33 cellular contexts compared by ENCODE assay signal in genomic region chr7:109945820-109946518, GRCh38.
"Had no signal": no experiment of that assay in that cellular context is flagged by ENCODE, and none has a peak within 500 bp of the region (broad histone marks: within the 10 kb centered on the region; RNA-seq: fewer than 3 reads in every experiment).

No MANE protein-coding gene starts in this region.

- FAIRE-seq: frontal cortex had no signal

- H3K27me3 Mint-ChIP-seq: activated CD4-positive, alpha-beta memory T cell treated with anti-CD3 and anti-CD28 coated beads, Interleukin-2, amount 10 ng/mL, durations not matched to agents 7 days and 5 days; activated CD4-positive, alpha-beta T cell treated with anti-CD3 and anti-CD28 coated beads, Interleukin-2, amount 10 ng/mL, durations not matched to agents 7 days and 5 days; activated naive CD4-positive, alpha-beta T cell treated with anti-CD3 and anti-CD28 coated beads, Interleukin-2, amount 10 ng/mL, durations not matched to agents 7 days and 5 days; activated naive CD8-positive, alpha-beta T cell treated with anti-CD3 and anti-CD28 coated beads, Interleukin-2, amount 10 ng/mL, durations not matched to agents 7 days and 5 days; activated T-cell treated with anti-CD3 and anti-CD28 coated beads, Interleukin-2, amount 50 U/mL, for 24 hours; brain; T-helper 17 cell had no signal

- H3K9me3 Mint-ChIP-seq: activated CD4-positive, alpha-beta memory T cell treated with anti-CD3 and anti-CD28 coated beads, Interleukin-2, amount 10 ng/mL, durations not matched to agents 7 days and 5 days; activated CD4-positive, alpha-beta T cell treated with anti-CD3 and anti-CD28 coated beads, Interleukin-2, amount 10 ng/mL, durations not matched to agents 7 days and 5 days; activated naive CD4-positive, alpha-beta T cell treated with anti-CD3 and anti-CD28 coated beads, Interleukin-2, amount 10 ng/mL, durations not matched to agents 7 days and 5 days; activated naive CD8-positive, alpha-beta T cell treated with anti-CD3 and anti-CD28 coated beads, Interleukin-2, amount 10 ng/mL, durations not matched to agents 7 days and 5 days; activated T-cell treated with anti-CD3 and anti-CD28 coated beads, Interleukin-2, amount 50 U/mL, for 24 hours; T-helper 2 cell treated with Interferon-gamma antibody and Interleukin-4, amounts not matched to agents 5 μg/mL and 100 μg/mL, for 36 hours had no signal

- H3K27ac Mint-ChIP-seq: activated CD4-positive, alpha-beta memory T cell treated with anti-CD3 and anti-CD28 coated beads, Interleukin-2, amount 10 ng/mL, durations not matched to agents 7 days and 5 days; activated CD4-positive, alpha-beta T cell treated with anti-CD3 and anti-CD28 coated beads, Interleukin-2, amount 10 ng/mL, durations not matched to agents 7 days and 5 days; activated naive CD4-positive, alpha-beta T cell treated with anti-CD3 and anti-CD28 coated beads, Interleukin-2, amount 10 ng/mL, durations not matched to agents 7 days and 5 days; activated naive CD4-positive, alpha-beta T cell treated with anti-CD3 and anti-CD28 coated beads, Interleukin-2, amount 50 U/mL, for 72 hours; activated naive CD8-positive, alpha-beta T cell treated with anti-CD3 and anti-CD28 coated beads, Interleukin-2, amount 10 ng/mL, durations not matched to agents 7 days and 5 days; activated T-cell treated with anti-CD3 and anti-CD28 coated beads, Interleukin-2, amount 50 U/mL, for 24 hours; activated T-cell treated with anti-CD3 and anti-CD28 coated beads, Interleukin-2, amount 50 U/mL, for 72 hours; brain; endodermal cell; T-helper 17 cell; T-helper 2 cell treated with Interferon-gamma antibody and Interleukin-4, amounts not matched to agents 5 μg/mL and 100 μg/mL, for 36 hours had no signal

- H3K4me3 Mint-ChIP-seq: activated CD4-positive, alpha-beta memory T cell treated with anti-CD3 and anti-CD28 coated beads, Interleukin-2, amount 10 ng/mL, durations not matched to agents 7 days and 5 days; activated CD4-positive, alpha-beta T cell treated with anti-CD3 and anti-CD28 coated beads, Interleukin-2, amount 10 ng/mL, durations not matched to agents 7 days and 5 days; activated naive CD4-positive, alpha-beta T cell treated with anti-CD3 and anti-CD28 coated beads, Interleukin-2, amount 10 ng/mL, durations not matched to agents 7 days and 5 days; activated naive CD8-positive, alpha-beta T cell treated with anti-CD3 and anti-CD28 coated beads, Interleukin-2, amount 10 ng/mL, durations not matched to agents 7 days and 5 days; activated T-cell treated with anti-CD3 and anti-CD28 coated beads, Interleukin-2, amount 50 U/mL, for 24 hours; activated T-cell treated with anti-CD3 and anti-CD28 coated beads, Interleukin-2, amount 50 U/mL, for 72 hours; brain; endodermal cell; T-helper 17 cell; T-helper 2 cell treated with Interferon-gamma antibody and Interleukin-4, amounts not matched to agents 5 μg/mL and 100 μg/mL, for 36 hours had no signal

- H3K4me1 ChIP-seq: ascending aorta, breast epithelium, colonic mucosa, heart left ventricle had no signal

- DNase-seq: activated CD4-positive, alpha-beta memory T cell treated with anti-CD3 and anti-CD28 coated beads, Interleukin-2, amount 10 ng/mL, durations not matched to agents 7 days and 5 days; activated CD4-positive, alpha-beta T cell treated with anti-CD3 and anti-CD28 coated beads for 1 hour; activated CD4-positive, alpha-beta T cell treated with anti-CD3 and anti-CD28 coated beads for 4 hours; activated CD4-positive, alpha-beta T cell treated with anti-CD3 and anti-CD28 coated beads, Interleukin-2, amount 10 ng/mL, durations not matched to agents 7 days and 5 days; activated CD4-positive, alpha-beta T cell treated with anti-CD3 and anti-CD28 coated beads, Interleukin-2, amount 50 U/mL, for 4 hours; activated CD4-positive, CD25-positive, alpha-beta regulatory T cell; activated CD8-positive, alpha-beta memory T cell treated with anti-CD3 and anti-CD28 coated beads, Interleukin-2, amount 50 U/mL, for 48 hours; activated gamma-delta T cell; activated naive CD4-positive, alpha-beta T cell; activated naive CD4-positive, alpha-beta T cell treated with anti-CD3 and anti-CD28 coated beads, Interleukin-2, amount 10 ng/mL, durations not matched to agents 7 days and 5 days; activated naive CD8-positive, alpha-beta T cell treated with anti-CD3 and anti-CD28 coated beads, Interleukin-2, amount 10 ng/mL, durations not matched to agents 7 days and 5 days; activated T-cell treated with anti-CD3 and anti-CD28 coated beads for 4 hours; activated T-cell treated with anti-CD3 and anti-CD28 coated beads, Interleukin-2, amount 50 U/mL, for 24 hours; activated T-cell treated with anti-CD3 and anti-CD28 coated beads, Interleukin-2, amount 50 U/mL, for 72 hours; central memory CD4-positive, alpha-beta T cell; cerebellar nuclear complex; colonic mucosa; effector CD8-positive, alpha-beta T cell; endodermal cell; foreskin fibroblast; glutamatergic neuron; heart left ventricle; T-helper 17 cell; T1000; WERI-Rb-1 had no signal

- H3K36me3 ChIP-seq: ascending aorta, breast epithelium, cardiac muscle cell, colonic mucosa, heart left ventricle, WERI-Rb-1 had no signal

- H3K4me1 Mint-ChIP-seq: activated CD4-positive, alpha-beta memory T cell treated with anti-CD3 and anti-CD28 coated beads, Interleukin-2, amount 10 ng/mL, durations not matched to agents 7 days and 5 days; activated CD4-positive, alpha-beta T cell treated with anti-CD3 and anti-CD28 coated beads, Interleukin-2, amount 10 ng/mL, durations not matched to agents 7 days and 5 days; activated naive CD4-positive, alpha-beta T cell treated with anti-CD3 and anti-CD28 coated beads, Interleukin-2, amount 10 ng/mL, durations not matched to agents 7 days and 5 days; activated naive CD8-positive, alpha-beta T cell treated with anti-CD3 and anti-CD28 coated beads, Interleukin-2, amount 10 ng/mL, durations not matched to agents 7 days and 5 days; brain; T-helper 17 cell had no signal

- H3K36me3 Mint-ChIP-seq: activated naive CD4-positive, alpha-beta T cell treated with anti-CD3 and anti-CD28 coated beads, Interleukin-2, amount 10 ng/mL, durations not matched to agents 7 days and 5 days; activated naive CD4-positive, alpha-beta T cell treated with anti-CD3 and anti-CD28 coated beads, Interleukin-2, amount 50 U/mL, for 72 hours; activated naive CD8-positive, alpha-beta T cell treated with anti-CD3 and anti-CD28 coated beads, Interleukin-2, amount 10 ng/mL, durations not matched to agents 7 days and 5 days; brain had no signal

- H3K9me3 ChIP-seq: ascending aorta, breast epithelium, colonic mucosa had no signal

- H3K27ac ChIP-seq: ascending aorta, breast epithelium, cardiac muscle cell, colonic mucosa, heart left ventricle, WERI-Rb-1 had no signal

- H3K27me3 ChIP-seq: ascending aorta, breast epithelium, cardiac muscle cell, colonic mucosa, heart left ventricle had no signal

- ATAC-seq: activated naive CD4-positive, alpha-beta T cell treated with anti-CD3 and anti-CD28 coated beads, Interleukin-2, amount 50 U/mL, for 72 hours; activated T-cell treated with anti-CD3 and anti-CD28 coated beads, Interleukin-2, amount 50 U/mL, for 72 hours; esophagus mucosa; heart left ventricle; T-helper 17 cell had no signal

- H3K4me3 ChIP-seq: ascending aorta, breast epithelium, cardiac muscle cell, colonic mucosa, heart left ventricle had no signal
